ENCODE assay signal across 1 cellular context in genomic region chr11:76177250-76177686, GRCh38.
TF ChIP-seq lines count a peak whose summit lies in the region.

No MANE protein-coding gene starts in this region.

TF ChIP-seq in HepG2, 621 proteins besides CTCF, POLR2A, EP300 and RAD21 (continued from another document and continues in another):
- TF ChIP-seq UBTF (CRISPR knock-in tag; IDR thresholded peaks at IDR 0.05) (no peak), ZNF605 (CRISPR knock-in tag; IDR thresholded peaks at IDR 0.05) (no peak), IKZF4 (CRISPR knock-in tag; IDR thresholded peaks at IDR 0.05; ENCODE audit: borderline replicate concordance, low read depth, not compliant biosample characterization) (peak; percentile 48), NCOA2 (CRISPR knock-in tag; IDR thresholded peaks at IDR 0.05) (peak; percentile 49; the same call in 1 of the 2 replicates), PAXIP1 (CRISPR knock-in tag; conservative IDR thresholded peaks at IDR 0.05) (peak; percentile 90), ZBTB10 (CRISPR knock-in tag; IDR thresholded peaks at IDR 0.05; ENCODE audit: borderline replicate concordance) (0 out of 2 replicates have a peak, but pooled peaks have one; percentile 33), HDAC1 (CRISPR knock-in tag; IDR thresholded peaks at IDR 0.05) (peak; percentile 14; the same call in 1 of the 2 replicates), NR2F6 (IDR thresholded peaks at IDR 0.05) (peak; percentile 22; the same call in 1 of the 2 replicates), NR2F6 (CRISPR knock-in tag; IDR thresholded peaks at IDR 0.05) (0 out of 2 replicates have a peak, but pooled peaks have one; percentile 10), IRF1 (CRISPR knock-in tag; IDR thresholded peaks at IDR 0.05; ENCODE audit: low read depth) (no peak), CENPT (CRISPR knock-in tag; IDR thresholded peaks at IDR 0.05; ENCODE audit: low read depth) (no peak), TGIF2 (CRISPR knock-in tag; IDR thresholded peaks at IDR 0.05) (no peak), PATZ1 (CRISPR knock-in tag; IDR thresholded peaks at IDR 0.05) (peak; percentile 95), ZBTB7B (CRISPR knock-in tag; IDR thresholded peaks at IDR 0.05) (peak; percentile 88), ZNF784 (CRISPR knock-in tag; IDR thresholded peaks at IDR 0.05; ENCODE audit: borderline replicate concordance) (no peak), ZNF331 (CRISPR knock-in tag; IDR thresholded peaks at IDR 0.05) (no peak), ZNF574 (CRISPR knock-in tag; IDR thresholded peaks at IDR 0.05) (peak; percentile 45; the same call in 1 of the 2 replicates), RARA (CRISPR knock-in tag; IDR thresholded peaks at IDR 0.05) (0 out of 2 replicates have a peak, but pooled peaks have one; percentile 16), ELK4 (CRISPR knock-in tag; IDR thresholded peaks at IDR 0.05; ENCODE audit: borderline replicate concordance) (no peak), ARID5B (CRISPR knock-in tag; IDR thresholded peaks at IDR 0.05) (peak; percentile 37; the same call in 1 of the 2 replicates), REL (CRISPR knock-in tag; conservative IDR thresholded peaks at IDR 0.05) (no peak), TCF7 (IDR thresholded peaks at IDR 0.05; ENCODE audit: low read depth) (0 out of 2 replicates have a peak, but pooled peaks have one; percentile 39), KDM1A (CRISPR knock-in tag; IDR thresholded peaks at IDR 0.05) (no peak), ZNF543 (CRISPR knock-in tag; IDR thresholded peaks at IDR 0.05) (0 out of 2 replicates have a peak, but pooled peaks have one; percentile 67), ZNF276 (CRISPR knock-in tag; IDR thresholded peaks at IDR 0.05; ENCODE audit: low read depth) (0 out of 2 replicates have a peak, but pooled peaks have one; percentile 77)
